Comparison of ENCODE assay signal across 1 cellular context in the genomic region with DNA sequence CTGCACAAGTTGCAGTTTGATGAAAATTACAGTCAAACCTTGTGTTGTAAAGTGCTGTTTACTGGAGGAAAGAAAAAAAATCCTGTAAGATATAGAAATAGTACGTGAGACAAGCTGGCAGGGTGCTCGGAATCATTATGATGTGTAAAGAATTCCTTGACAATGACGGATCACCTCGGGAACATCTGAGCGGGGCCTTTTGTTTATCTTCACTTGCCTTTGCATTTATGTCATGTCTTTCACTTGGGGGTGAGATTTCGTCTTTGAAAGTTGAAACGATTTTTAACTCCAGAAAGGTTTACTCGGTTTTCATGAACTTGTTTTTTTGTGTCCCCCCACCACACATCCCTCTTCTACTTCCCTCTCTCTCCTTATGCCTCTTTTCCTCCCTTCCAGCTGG.
TF ChIP-seq lines count a peak whose summit lies in the region.

No MANE protein-coding gene starts in this region.

TF ChIP-seq in neural cell, 6 proteins besides CTCF, POLR2A, EP300 and RAD21:
- TF ChIP-seq REST (IDR thresholded peaks at IDR 0.05; ENCODE audit: borderline replicate concordance) (peak; percentile 81), POLR2AphosphoS5 (IDR thresholded peaks at IDR 0.05) (peak; percentile 12), EZH2 (IDR thresholded peaks at IDR 0.05; ENCODE audit: borderline replicate concordance, insufficient read depth, low read length, poor library complexity, severe bottlenecking) (no peak)
TF ChIP-seq in neural cell: peak in this region for 2.
